Comparison of ENCODE assay signal across 29 cellular contexts in the genomic region with DNA sequence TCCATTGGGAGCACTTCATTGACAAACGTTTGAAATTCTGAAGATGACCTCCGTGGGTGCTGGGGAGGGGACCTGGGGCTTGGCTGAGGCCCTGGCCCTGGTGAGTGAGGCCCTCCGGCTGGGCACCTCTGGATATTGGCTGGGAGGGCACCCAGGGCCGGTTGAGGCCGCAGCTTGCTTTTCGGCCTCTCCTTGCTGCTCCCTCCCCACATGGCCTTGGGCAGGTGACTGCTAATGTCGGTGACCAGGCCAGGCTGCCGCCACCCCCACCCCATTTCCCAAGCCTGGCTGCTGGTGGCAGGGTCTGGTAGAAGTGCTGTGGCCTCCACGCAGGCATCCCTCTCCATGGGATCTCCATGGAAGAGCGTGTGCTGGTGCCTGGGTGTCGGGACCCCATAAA.
"Had no signal": no experiment of that assay in that cellular context is flagged by ENCODE, and none has a peak within 500 bp of the region (broad histone marks: within the 10 kb centered on the region; RNA-seq: fewer than 3 reads in every experiment).

No MANE protein-coding gene starts in this region.

- H3K9me3 Mint-ChIP-seq: activated CD4-positive, alpha-beta T cell treated with anti-CD3 and anti-CD28 coated beads, Interleukin-2, amount 10 ng/mL, durations not matched to agents 24 days and 14 days; activated CD8-positive, alpha-beta T cell treated with anti-CD3 and anti-CD28 coated beads for 36 hours; activated naive CD4-positive, alpha-beta T cell treated with anti-CD3 and anti-CD28 coated beads for 36 hours; activated naive CD4-positive, alpha-beta T cell treated with anti-CD3 and anti-CD28 coated beads, Interleukin-2, amount 50 U/mL, for 72 hours; activated T-cell treated with anti-CD3 and anti-CD28 coated beads, Interleukin-2, amount 50 U/mL, for 4 hours; activated T-helper 1 cell treated with anti-CD3 and anti-CD28 coated beads, Interleukin-12 subunit alpha, Interleukin-12 subunit beta, Interleukin-2, Interleukin-4 antibody, amounts not matched to agents 30 ng/mL and 10 ng/mL and 1 ng/mL, durations not matched to agents 14 hours and 24 hours and 36 hours; T-cell had no signal

- H3K27ac Mint-ChIP-seq: activated CD4-positive, alpha-beta T cell treated with anti-CD3 and anti-CD28 coated beads, Interleukin-2, amount 10 ng/mL, durations not matched to agents 24 days and 14 days; activated CD8-positive, alpha-beta T cell treated with anti-CD3 and anti-CD28 coated beads for 36 hours; activated naive CD4-positive, alpha-beta T cell treated with anti-CD3 and anti-CD28 coated beads for 36 hours; activated naive CD4-positive, alpha-beta T cell treated with anti-CD3 and anti-CD28 coated beads, Interleukin-2, amount 50 U/mL, for 72 hours; activated T-helper 1 cell treated with anti-CD3 and anti-CD28 coated beads, Interleukin-12 subunit alpha, Interleukin-12 subunit beta, Interleukin-2, Interleukin-4 antibody, amounts not matched to agents 30 ng/mL and 10 ng/mL and 1 ng/mL, durations not matched to agents 14 hours and 24 hours and 36 hours; T-cell; T-helper 17 cell had no signal

- ATAC-seq: activated CD8-positive, alpha-beta T cell treated with anti-CD3 and anti-CD28 coated beads for 36 hours; activated naive CD4-positive, alpha-beta T cell treated with anti-CD3 and anti-CD28 coated beads, Interleukin-2, amount 50 U/mL, for 72 hours; activated T-cell treated with anti-CD3 and anti-CD28 coated beads, Interleukin-2, amount 50 U/mL, for 4 hours; PC-3; SK-N-SH treated with all-trans-retinoic acid at 6 μM for 48 hours; T-cell; T-helper 17 cell had no signal

- H3K4me3 ChIP-seq: adrenal gland, body of pancreas, breast epithelium, Peyer's patch had no signal

- H3K36me3 ChIP-seq: adrenal gland, breast epithelium, Peyer's patch, WERI-Rb-1 had no signal

- DNase-seq: activated CD4-positive, alpha-beta T cell treated with anti-CD3 and anti-CD28 coated beads for 1 hour; activated CD4-positive, alpha-beta T cell treated with anti-CD3 and anti-CD28 coated beads, Interleukin-2, amount 10 ng/mL, durations not matched to agents 24 days and 14 days; activated CD4-positive, alpha-beta T cell treated with anti-CD3 and anti-CD28 coated beads, Interleukin-2, amount 50 U/mL, for 4 hours; activated CD4-positive, CD25-positive, alpha-beta regulatory T cell; activated CD8-positive, alpha-beta T cell treated with anti-CD3 and anti-CD28 coated beads for 36 hours; activated gamma-delta T cell treated with Interleukin-2 at 50 U/mL for 16 hours; activated naive CD4-positive, alpha-beta T cell treated with anti-CD3 and anti-CD28 coated beads for 36 hours; activated T-cell treated with anti-CD3 and anti-CD28 coated beads for 4 hours; activated T-cell treated with anti-CD3 and anti-CD28 coated beads, Interleukin-2, amount 50 U/mL, for 4 hours; MM.1S; MV-4-11; NCI-H1436 treated with DMSO at 0.1 percent for 48 hours; NCI-H1694 treated with DMSO at 0.1 percent for 48 hours; NCI-H2029; NK-92 treated with Interleukin-12 subunit alpha and Interleukin-12 subunit beta, amount 100 ng/mL, for 24 hours; PC-3; Peyer's patch; RPMI8226; T-cell; T-helper 17 cell; T-helper 9 cell; WERI-Rb-1 had no signal

- H3K27me3 ChIP-seq: adrenal gland, body of pancreas, breast epithelium, Peyer's patch had no signal

- H3K4me3 Mint-ChIP-seq: activated CD4-positive, alpha-beta T cell treated with anti-CD3 and anti-CD28 coated beads, Interleukin-2, amount 10 ng/mL, durations not matched to agents 24 days and 14 days; activated CD8-positive, alpha-beta T cell treated with anti-CD3 and anti-CD28 coated beads for 36 hours; activated naive CD4-positive, alpha-beta T cell treated with anti-CD3 and anti-CD28 coated beads for 36 hours; activated T-cell treated with anti-CD3 and anti-CD28 coated beads, Interleukin-2, amount 50 U/mL, for 4 hours; activated T-helper 1 cell treated with anti-CD3 and anti-CD28 coated beads, Interleukin-12 subunit alpha, Interleukin-12 subunit beta, Interleukin-2, Interleukin-4 antibody, amounts not matched to agents 30 ng/mL and 10 ng/mL and 1 ng/mL, durations not matched to agents 14 hours and 24 hours and 36 hours; T-cell; T-helper 17 cell had no signal

- H3K27ac ChIP-seq: body of pancreas, breast epithelium, KMS-11, Peyer's patch, WERI-Rb-1 had no signal

- H3K4me1 Mint-ChIP-seq: activated CD4-positive, alpha-beta T cell treated with anti-CD3 and anti-CD28 coated beads, Interleukin-2, amount 10 ng/mL, durations not matched to agents 24 days and 14 days; T-cell had no signal

- H3K9me3 ChIP-seq: adrenal gland, body of pancreas, breast epithelium, Peyer's patch had no signal

- H3K27me3 Mint-ChIP-seq: activated CD4-positive, alpha-beta T cell treated with anti-CD3 and anti-CD28 coated beads, Interleukin-2, amount 10 ng/mL, durations not matched to agents 24 days and 14 days; activated CD8-positive, alpha-beta T cell treated with anti-CD3 and anti-CD28 coated beads for 36 hours; T-cell; T-helper 17 cell had no signal

- H3K9ac ChIP-seq: KMS-11 had no signal
